ENCODE assay signal across 18 cellular contexts in genomic region chr3:53725308-53725995, GRCh38.
DNase-seq lines count a peak whose midpoint lies in the region; ATAC-seq, FAIRE-seq and TF ChIP-seq lines count a peak whose summit lies in the region.
"Had no signal": no experiment of that assay in that cellular context is flagged by ENCODE, and none has a peak within 500 bp of the region (broad histone marks: within the 10 kb centered on the region; RNA-seq: fewer than 3 reads in every experiment).

No MANE protein-coding gene starts in this region.

- FAIRE-seq in K562 (lab: Jason Lieb, UNC) = no peak
- FAIRE-seq: A549, GM12891 had no signal

- in situ Hi-C loops in K562 (cut with MboI) = no loop called here

- H3K9me1 ChIP-seq in K562 (ENCODE audit: control insufficient read depth, insufficient read depth, low read length) = no peaks in the 10 kb centered on the region

- H3K4me1 ChIP-seq in K562 (replicated peaks in 1 of 2; ENCODE audit: control insufficient read depth in 2 of 2, insufficient read depth in 2 of 2, low read length in 2 of 2) (no peaks in the 10 kb centered on the region), mucosa of descending colon (ENCODE audit: low read depth) (no peaks in the 10 kb centered on the region)
- H3K4me1 ChIP-seq: A549 had no signal

- H3K79me2 ChIP-seq in K562 (ENCODE audit: control insufficient read depth, insufficient read depth, low read length) = no peaks in the 10 kb centered on the region

- ATAC-seq in K562 = no peak
- ATAC-seq in mucosa of descending colon = peak; percentile 82
- ATAC-seq in HG02763 (IDR thresholded peaks at IDR 0.05; ENCODE audit: unreplicated experiment) = no peak
- ATAC-seq: A549, GM23338, HCT116 had no signal

- TF ChIP-seq EP300 in K562 (IDR thresholded peaks at IDR 0.05; ENCODE audit: low read length) = no peak

- intact Hi-C loops in K562 (cut with micrococcal nuclease) = no loop called here
- intact Hi-C loops in mucosa of descending colon (cut with DNase I, micrococcal nuclease) = no loop called here

- peak; percentile 55 for DNase-seq in NCI-H510A treated with DMSO at 0.1 percent for 48 hours (lab: John Stamatoyannopoulos, UW)
- DNase-seq in NCI-H510A (lab: John Stamatoyannopoulos, UW) = no peak
- DNase-seq in NCI-H748 (lab: John Stamatoyannopoulos, UW; ENCODE audit: unreplicated experiment) = peak; percentile 85
- DNase-seq in K562 (ENCODE audit: extremely low read depth in 1 of 4, low spot score in 3 of 4) = no peak
- DNase-seq in mucosa of descending colon = peak in 1 of 3 donors; percentile 25
- no peak for DNase-seq in occipital lobe (lab: John Stamatoyannopoulos, UW)
- DNase-seq in NCI-H146 (lab: John Stamatoyannopoulos, UW) = no peak
- DNase-seq: C1 segment of cervical spinal cord, GF-D8, KBM-7, NCI-H1436 treated with DMSO at 0.1 percent for 48 hours, OCI-M1, SHP77 treated with DMSO at 0.1 percent for 48 hours had no signal

- BruUV-seq in K562 (replicated peaks; lab: Mats Ljungman, UMichigan) = no TSS peak

- TF ChIP-seq CTCF in K562 (IDR thresholded peaks at IDR 0.05 in 2 of 3, conservative IDR thresholded peaks at IDR 0.05 in 1 of 3; ENCODE audit: insufficient read depth in 2 of 3, low read depth in 1 of 3, low read length in 3 of 3) (no peak), mucosa of descending colon (IDR thresholded peaks at IDR 0.05) (no peak)

- peaks cover 4 to 30% of the 10 kb centered on the region in 2 experiments; a peak in 3 of 5 replicates for H3K27me3 ChIP-seq in K562 (ENCODE audit: control insufficient read depth in 2 of 2, insufficient read depth in 2 of 2, low read length in 2 of 2)

- H3K4me3 ChIP-seq in K562 (no peak overlapping the region), mucosa of descending colon (no peak overlapping the region)
- H3K4me3 ChIP-seq: A549, GM23338 had no signal

- H3K9ac ChIP-seq in K562 (ENCODE audit: insufficient read depth in 1 of 2, low read depth in 2 of 2, low read length in 2 of 2) = no peak overlapping the region

- CTCF ChIA-PET in K562 (lab: Yijun Ruan, JAX; ENCODE audit: low intra/inter-chr PET ratio) = interaction anchor here (0.7 kb wide), 1 partner anchor 12 kb away, joined by 4 read pairs; no protein-coding TSS in a partner anchor

- TF ChIP-seq POLR2A in K562 (conservative IDR thresholded peaks at IDR 0.05) = no peak

- no peak for TF ChIP-seq RAD21 in K562 (CRISPR knock-in tag; conservative IDR thresholded peaks at IDR 0.05 in 1 of 2, IDR thresholded peaks at IDR 0.05 in 1 of 2)

- H4K20me1 ChIP-seq in K562 (replicated peaks; ENCODE audit: control insufficient read depth, insufficient read depth, low read length) = no peaks in the 10 kb centered on the region

- H3K27ac ChIP-seq in K562 (ENCODE audit: extremely low read depth, low read depth, low read length) = no peak overlapping the region
- H3K27ac ChIP-seq: A549 had no signal

- WGBS in K562 (ENCODE audit: insufficient coverage, low coverage, missing lambda C conversion rate) = 0% methylated on average over 7 of the region's 7 CpGs

- H3K9me3 ChIP-seq in K562 (replicated peaks; ENCODE audit: control insufficient read depth, insufficient read depth, low read depth, low read length) (no peaks in the 10 kb centered on the region), mucosa of descending colon (no peaks in the 10 kb centered on the region)
- H3K9me3 ChIP-seq: A549 had no signal

- no peak overlapping the region for H2AFZ ChIP-seq in K562 (ENCODE audit: low read depth, low read length)
- H2AFZ ChIP-seq: GM23338 had no signal

- no peak overlapping the region for H3K4me2 ChIP-seq in K562 (ENCODE audit: insufficient read depth, low read length)
- H3K4me2 ChIP-seq: A549, GM23338 had no signal

- POLR2A ChIA-PET in K562 (lab: Yijun Ruan, JAX) = no interaction called here

- H3K36me3 ChIP-seq in K562 (ENCODE audit: control insufficient read depth, insufficient read depth, low read length) = no peaks in the 10 kb centered on the region
- no peaks in the 10 kb centered on the region for H3K36me3 ChIP-seq in mucosa of descending colon (ENCODE audit: low read depth)

TF ChIP-seq in K562, 482 proteins besides CTCF, POLR2A, EP300 and RAD21:
- 0 out of 2 replicates have a peak, but pooled peaks have one; percentile 27 for TF ChIP-seq FOSL1 (tag; conservative IDR thresholded peaks at IDR 0.05)
- TF ChIP-seq WHSC1 (IDR thresholded peaks at IDR 0.05; ENCODE audit: low read length) = no peak
- TF ChIP-seq ZNF830 (CRISPR knock-in tag; IDR thresholded peaks at IDR 0.05) = no peak

Comparison
In these comparisons a context has a peak if more than half of its experiments do, and no peak if none do; other contexts are left out.
1. DNase-seq: peak in NCI-H510A treated with DMSO at 0.1 percent for 48 hours (single experiment) and NCI-H748 (single experiment); none in NCI-H510A (single experiment), K562 (0 of 4), occipital lobe (single experiment) and NCI-H146 (single experiment).